ENCODE assay signal across 2 cellular contexts in the genomic region with DNA sequence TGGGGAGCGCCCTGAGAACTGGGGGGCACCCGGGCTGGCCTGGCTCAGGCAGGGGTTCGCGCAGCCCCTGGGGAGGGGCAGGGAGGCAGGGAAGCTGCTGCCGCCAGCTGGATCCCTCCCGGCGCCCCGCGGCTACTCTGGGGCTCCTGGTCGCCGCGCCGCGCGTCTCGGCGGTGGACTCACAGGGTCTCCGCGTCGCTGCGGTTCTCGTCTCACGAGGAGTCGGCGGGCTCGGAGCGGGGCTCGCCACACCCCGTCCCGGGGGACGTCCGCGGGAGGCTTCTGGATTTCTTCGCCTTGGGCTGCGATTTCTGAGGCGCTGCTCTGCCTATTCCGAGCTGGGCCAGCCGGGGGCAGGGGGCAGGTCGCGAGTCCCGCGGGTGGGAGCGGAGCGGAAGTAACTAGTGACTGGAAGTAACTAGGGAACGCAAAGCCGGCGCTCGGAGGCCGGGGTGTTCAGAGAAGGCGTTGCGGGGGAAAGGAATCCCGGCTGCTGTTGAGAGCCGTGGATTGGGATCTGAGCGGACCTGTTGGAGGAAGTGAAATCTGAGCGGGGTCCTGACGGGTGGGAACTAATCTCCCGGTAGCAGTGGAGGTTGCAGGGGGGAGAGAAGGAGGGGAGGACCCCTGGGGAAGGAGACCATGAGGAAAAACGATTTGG.
TF ChIP-seq lines count a peak whose summit lies in the region.

No MANE protein-coding gene starts in this region.

TF ChIP-seq in IMR-90, 13 proteins besides CTCF, POLR2A, EP300 and RAD21:
- TF ChIP-seq CEBPB (IDR thresholded peaks at IDR 0.05; ENCODE audit: low read depth, low read length) (no peak), MAZ (IDR thresholded peaks at IDR 0.05; ENCODE audit: borderline replicate concordance, low read depth, low read length) (no peak), MAFK (IDR thresholded peaks at IDR 0.05; ENCODE audit: low read depth, low read length) (no peak), NFE2L2 (IDR thresholded peaks at IDR 0.05; ENCODE audit: low read depth, low read length) (no peak), RCOR1 (IDR thresholded peaks at IDR 0.05; ENCODE audit: insufficient replicate concordance, low read length) (no peak), RFX5 (IDR thresholded peaks at IDR 0.05; ENCODE audit: low read depth, low read length) (no peak), SMC3 (IDR thresholded peaks at IDR 0.05; ENCODE audit: low read depth, low read length) (no peak), FOS (IDR thresholded peaks at IDR 0.05; ENCODE audit: low read depth, low read length) (no peak), BHLHE40 (IDR thresholded peaks at IDR 0.05; ENCODE audit: low read depth, low read length) (no peak), CHD1 (IDR thresholded peaks at IDR 0.05; ENCODE audit: low read depth, low read length) (no peak), MXI1 (IDR thresholded peaks at IDR 0.05; ENCODE audit: borderline replicate concordance, low read depth, low read length) (no peak)
- TF ChIP-seq, protein P1, sequence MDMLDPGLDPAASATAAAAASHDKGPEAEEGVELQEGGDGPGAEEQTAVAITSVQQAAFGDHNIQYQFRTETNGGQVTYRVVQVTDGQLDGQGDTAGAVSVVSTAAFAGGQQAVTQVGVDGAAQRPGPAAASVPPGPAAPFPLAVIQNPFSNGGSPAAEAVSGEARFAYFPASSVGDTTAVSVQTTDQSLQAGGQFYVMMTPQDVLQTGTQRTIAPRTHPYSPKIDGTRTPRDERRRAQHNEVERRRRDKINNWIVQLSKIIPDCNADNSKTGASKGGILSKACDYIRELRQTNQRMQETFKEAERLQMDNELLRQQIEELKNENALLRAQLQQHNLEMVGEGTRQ (IDR thresholded peaks at IDR 0.05; ENCODE audit: low read depth, low read length): no peak
- TF ChIP-seq, protein P2, sequence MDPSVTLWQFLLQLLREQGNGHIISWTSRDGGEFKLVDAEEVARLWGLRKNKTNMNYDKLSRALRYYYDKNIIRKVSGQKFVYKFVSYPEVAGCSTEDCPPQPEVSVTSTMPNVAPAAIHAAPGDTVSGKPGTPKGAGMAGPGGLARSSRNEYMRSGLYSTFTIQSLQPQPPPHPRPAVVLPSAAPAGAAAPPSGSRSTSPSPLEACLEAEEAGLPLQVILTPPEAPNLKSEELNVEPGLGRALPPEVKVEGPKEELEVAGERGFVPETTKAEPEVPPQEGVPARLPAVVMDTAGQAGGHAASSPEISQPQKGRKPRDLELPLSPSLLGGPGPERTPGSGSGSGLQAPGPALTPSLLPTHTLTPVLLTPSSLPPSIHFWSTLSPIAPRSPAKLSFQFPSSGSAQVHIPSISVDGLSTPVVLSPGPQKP (IDR thresholded peaks at IDR 0.05; ENCODE audit: borderline replicate concordance, low read depth, low read length): no peak
TF ChIP-seq in IMR-90: peak in this region for 0.

TF ChIP-seq in SK-N-SH treated with all-trans-retinoic acid at 6 μM for 48 hours, 23 proteins besides CTCF, POLR2A, EP300 and RAD21:
- TF ChIP-seq, protein P3, sequence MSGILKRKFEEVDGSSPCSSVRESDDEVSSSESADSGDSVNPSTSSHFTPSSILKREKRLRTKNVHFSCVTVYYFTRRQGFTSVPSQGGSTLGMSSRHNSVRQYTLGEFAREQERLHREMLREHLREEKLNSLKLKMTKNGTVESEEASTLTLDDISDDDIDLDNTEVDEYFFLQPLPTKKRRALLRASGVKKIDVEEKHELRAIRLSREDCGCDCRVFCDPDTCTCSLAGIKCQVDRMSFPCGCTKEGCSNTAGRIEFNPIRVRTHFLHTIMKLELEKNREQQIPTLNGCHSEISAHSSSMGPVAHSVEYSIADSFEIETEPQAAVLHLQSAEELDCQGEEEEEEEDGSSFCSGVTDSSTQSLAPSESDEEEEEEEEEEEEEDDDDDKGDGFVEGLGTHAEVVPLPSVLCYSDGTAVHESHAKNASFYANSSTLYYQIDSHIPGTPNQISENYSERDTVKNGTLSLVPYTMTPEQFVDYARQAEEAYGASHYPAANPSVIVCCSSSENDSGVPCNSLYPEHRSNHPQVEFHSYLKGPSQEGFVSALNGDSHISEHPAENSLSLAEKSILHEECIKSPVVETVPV (CRISPR knock-in tag; IDR thresholded peaks at IDR 0.05): no peak
- TF ChIP-seq ZNF8 (CRISPR knock-in tag; IDR thresholded peaks at IDR 0.05) (no peak), BACH2 (CRISPR knock-in tag; IDR thresholded peaks at IDR 0.05; ENCODE audit: borderline replicate concordance) (no peak), CSDC2 (CRISPR knock-in tag; IDR thresholded peaks at IDR 0.05) (no peak), ZFP30 (CRISPR knock-in tag; IDR thresholded peaks at IDR 0.05) (no peak), OSR1 (CRISPR knock-in tag; IDR thresholded peaks at IDR 0.05) (no peak), TOX (CRISPR knock-in tag; IDR thresholded peaks at IDR 0.05; ENCODE audit: borderline replicate concordance) (no peak), ZFP3 (CRISPR knock-in tag; IDR thresholded peaks at IDR 0.05) (no peak), ZNF70 (CRISPR knock-in tag; IDR thresholded peaks at IDR 0.05) (no peak), ISL1 (CRISPR knock-in tag; IDR thresholded peaks at IDR 0.05) (no peak), ESRRG (CRISPR knock-in tag; IDR thresholded peaks at IDR 0.05) (no peak), RARB (CRISPR knock-in tag; IDR thresholded peaks at IDR 0.05) (no peak), GLIS3 (CRISPR knock-in tag; IDR thresholded peaks at IDR 0.05) (no peak), ARNTL (CRISPR knock-in tag; IDR thresholded peaks at IDR 0.05; ENCODE audit: borderline replicate concordance, low read depth) (no peak)
- TF ChIP-seq, protein P4, sequence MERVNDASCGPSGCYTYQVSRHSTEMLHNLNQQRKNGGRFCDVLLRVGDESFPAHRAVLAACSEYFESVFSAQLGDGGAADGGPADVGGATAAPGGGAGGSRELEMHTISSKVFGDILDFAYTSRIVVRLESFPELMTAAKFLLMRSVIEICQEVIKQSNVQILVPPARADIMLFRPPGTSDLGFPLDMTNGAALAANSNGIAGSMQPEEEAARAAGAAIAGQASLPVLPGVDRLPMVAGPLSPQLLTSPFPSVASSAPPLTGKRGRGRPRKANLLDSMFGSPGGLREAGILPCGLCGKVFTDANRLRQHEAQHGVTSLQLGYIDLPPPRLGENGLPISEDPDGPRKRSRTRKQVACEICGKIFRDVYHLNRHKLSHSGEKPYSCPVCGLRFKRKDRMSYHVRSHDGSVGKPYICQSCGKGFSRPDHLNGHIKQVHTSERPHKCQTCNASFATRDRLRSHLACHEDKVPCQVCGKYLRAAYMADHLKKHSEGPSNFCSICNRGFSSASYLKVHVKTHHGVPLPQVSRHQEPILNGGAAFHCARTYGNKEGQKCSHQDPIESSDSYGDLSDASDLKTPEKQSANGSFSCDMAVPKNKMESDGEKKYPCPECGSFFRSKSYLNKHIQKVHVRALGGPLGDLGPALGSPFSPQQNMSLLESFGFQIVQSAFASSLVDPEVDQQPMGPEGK (CRISPR knock-in tag; IDR thresholded peaks at IDR 0.05; ENCODE audit: borderline replicate concordance): no peak
- TF ChIP-seq, protein P5, sequence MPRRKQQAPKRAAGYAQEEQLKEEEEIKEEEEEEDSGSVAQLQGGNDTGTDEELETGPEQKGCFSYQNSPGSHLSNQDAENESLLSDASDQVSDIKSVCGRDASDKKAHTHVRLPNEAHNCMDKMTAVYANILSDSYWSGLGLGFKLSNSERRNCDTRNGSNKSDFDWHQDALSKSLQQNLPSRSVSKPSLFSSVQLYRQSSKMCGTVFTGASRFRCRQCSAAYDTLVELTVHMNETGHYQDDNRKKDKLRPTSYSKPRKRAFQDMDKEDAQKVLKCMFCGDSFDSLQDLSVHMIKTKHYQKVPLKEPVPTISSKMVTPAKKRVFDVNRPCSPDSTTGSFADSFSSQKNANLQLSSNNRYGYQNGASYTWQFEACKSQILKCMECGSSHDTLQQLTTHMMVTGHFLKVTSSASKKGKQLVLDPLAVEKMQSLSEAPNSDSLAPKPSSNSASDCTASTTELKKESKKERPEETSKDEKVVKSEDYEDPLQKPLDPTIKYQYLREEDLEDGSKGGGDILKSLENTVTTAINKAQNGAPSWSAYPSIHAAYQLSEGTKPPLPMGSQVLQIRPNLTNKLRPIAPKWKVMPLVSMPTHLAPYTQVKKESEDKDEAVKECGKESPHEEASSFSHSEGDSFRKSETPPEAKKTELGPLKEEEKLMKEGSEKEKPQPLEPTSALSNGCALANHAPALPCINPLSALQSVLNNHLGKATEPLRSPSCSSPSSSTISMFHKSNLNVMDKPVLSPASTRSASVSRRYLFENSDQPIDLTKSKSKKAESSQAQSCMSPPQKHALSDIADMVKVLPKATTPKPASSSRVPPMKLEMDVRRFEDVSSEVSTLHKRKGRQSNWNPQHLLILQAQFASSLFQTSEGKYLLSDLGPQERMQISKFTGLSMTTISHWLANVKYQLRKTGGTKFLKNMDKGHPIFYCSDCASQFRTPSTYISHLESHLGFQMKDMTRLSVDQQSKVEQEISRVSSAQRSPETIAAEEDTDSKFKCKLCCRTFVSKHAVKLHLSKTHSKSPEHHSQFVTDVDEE (CRISPR knock-in tag; IDR thresholded peaks at IDR 0.05): no peak
- TF ChIP-seq, protein P6, sequence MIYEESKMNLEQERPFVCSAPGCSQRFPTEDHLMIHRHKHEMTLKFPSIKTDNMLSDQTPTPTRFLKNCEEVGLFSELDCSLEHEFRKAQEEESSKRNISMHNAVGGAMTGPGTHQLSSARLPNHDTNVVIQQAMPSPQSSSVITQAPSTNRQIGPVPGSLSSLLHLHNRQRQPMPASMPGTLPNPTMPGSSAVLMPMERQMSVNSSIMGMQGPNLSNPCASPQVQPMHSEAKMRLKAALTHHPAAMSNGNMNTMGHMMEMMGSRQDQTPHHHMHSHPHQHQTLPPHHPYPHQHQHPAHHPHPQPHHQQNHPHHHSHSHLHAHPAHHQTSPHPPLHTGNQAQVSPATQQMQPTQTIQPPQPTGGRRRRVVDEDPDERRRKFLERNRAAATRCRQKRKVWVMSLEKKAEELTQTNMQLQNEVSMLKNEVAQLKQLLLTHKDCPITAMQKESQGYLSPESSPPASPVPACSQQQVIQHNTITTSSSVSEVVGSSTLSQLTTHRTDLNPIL (CRISPR knock-in tag; IDR thresholded peaks at IDR 0.05; ENCODE audit: low read depth): no peak
- TF ChIP-seq, protein P7, sequence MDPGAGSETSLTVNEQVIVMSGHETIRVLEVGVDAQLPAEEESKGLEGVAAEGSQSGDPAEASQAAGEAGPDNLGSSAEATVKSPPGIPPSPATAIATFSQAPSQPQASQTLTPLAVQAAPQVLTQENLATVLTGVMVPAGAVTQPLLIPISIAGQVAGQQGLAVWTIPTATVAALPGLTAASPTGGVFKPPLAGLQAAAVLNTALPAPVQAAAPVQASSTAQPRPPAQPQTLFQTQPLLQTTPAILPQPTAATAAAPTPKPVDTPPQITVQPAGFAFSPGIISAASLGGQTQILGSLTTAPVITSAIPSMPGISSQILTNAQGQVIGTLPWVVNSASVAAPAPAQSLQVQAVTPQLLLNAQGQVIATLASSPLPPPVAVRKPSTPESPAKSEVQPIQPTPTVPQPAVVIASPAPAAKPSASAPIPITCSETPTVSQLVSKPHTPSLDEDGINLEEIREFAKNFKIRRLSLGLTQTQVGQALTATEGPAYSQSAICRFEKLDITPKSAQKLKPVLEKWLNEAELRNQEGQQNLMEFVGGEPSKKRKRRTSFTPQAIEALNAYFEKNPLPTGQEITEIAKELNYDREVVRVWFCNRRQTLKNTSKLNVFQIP (CRISPR knock-in tag; IDR thresholded peaks at IDR 0.05; ENCODE audit: borderline replicate concordance, low read depth): no peak
